ENCODE assay signal across 28 cellular contexts in the genomic region with DNA sequence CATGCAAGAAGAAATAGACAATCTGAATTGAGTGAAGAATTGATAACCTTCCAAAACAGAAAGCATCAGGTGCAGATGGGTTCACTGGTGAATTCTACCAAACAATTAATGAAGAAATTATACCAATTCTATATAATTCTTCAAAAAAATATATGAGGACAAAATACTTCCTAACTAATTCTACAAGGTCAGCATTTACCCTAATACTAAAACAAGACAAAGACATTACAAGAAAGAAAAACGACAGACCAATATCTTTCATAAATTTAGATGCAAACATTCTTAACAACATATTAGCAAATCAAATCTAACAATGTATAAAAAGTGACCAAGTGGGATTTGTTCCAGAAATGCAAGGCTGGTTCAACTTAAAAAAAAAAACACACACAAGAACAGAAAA.
"Had no signal": no experiment of that assay in that cellular context is flagged by ENCODE, and none has a peak within 500 bp of the region (broad histone marks: within the 10 kb centered on the region; RNA-seq: fewer than 3 reads in every experiment).

No MANE protein-coding gene starts in this region.

- H3K9me3 ChIP-seq: neutrophil, pancreas, suprapubic skin, testis, upper lobe of right lung, uterus had no signal

- H3K27ac ChIP-seq: neutrophil, pancreas, psoas muscle, skin epidermis, spleen, suprapubic skin, testis, tibial artery, transverse colon, upper lobe of right lung, uterus had no signal

- H3K36me3 ChIP-seq: neutrophil, pancreas, spleen, suprapubic skin, tibial artery, transverse colon, upper lobe of right lung, uterus had no signal

- H3K4me3 ChIP-seq: pancreas, psoas muscle, skin epidermis, smooth muscle cell, spleen, suprapubic skin, testis, tibial artery, transverse colon, upper lobe of right lung, uterus had no signal

- H3K27me3 ChIP-seq: neutrophil, pancreas, spleen, suprapubic skin, testis, tibial artery, transverse colon, upper lobe of right lung, uterus had no signal

- H3K4me2 ChIP-seq: smooth muscle cell had no signal

- FAIRE-seq: pancreas had no signal

- ATAC-seq: naive thymus-derived CD8-positive, alpha-beta T cell; natural killer cell treated with Interleukin-12 subunit alpha and Interleukin-12 subunit beta and Interleukin-15 and Interleukin-18, amount 100 ng/mL, for 72 hours; pancreas; psoas muscle; right cardiac atrium; sciatic nerve; stimulated activated memory B cell treated with anti-CD40 and anti-IgM and Interleukin-4, amounts not matched to agents 10 μg/mL and 1 μg/mL and 100 μg/mL, for 72 hours; stimulated activated naive CD8-positive, alpha-beta T cell treated with anti-CD3 and anti-CD28 coated beads, Interleukin-15, amount 100 ng/mL, for 72 hours; stimulated activated naive CD8-positive, alpha-beta T cell treated with anti-CD3 and anti-CD28 coated beads, Interleukin-15, Interleukin-2, amounts not matched to agents 100 U/mL and 50 U/mL, for 24 hours; upper lobe of right lung had no signal

- DNase-seq: naive thymus-derived CD8-positive, alpha-beta T cell; nephron progenitor cell; nucleus accumbens; pancreas; psoas muscle; right cardiac atrium; spleen; stimulated activated CD4-positive, alpha-beta T cell treated with anti-CD3 and anti-CD28 coated beads, Interleukin-12 subunit alpha, Interleukin-12 subunit beta, amount 100 ng/mL, for 4 hours; stimulated activated CD4-positive, alpha-beta T cell treated with anti-CD3 and anti-CD28 coated beads, Interleukin-1b, Interleukin-23, amount 100 ng/mL, for 48 hours; stimulated activated CD4-positive, alpha-beta T cell treated with anti-CD3 and anti-CD28 coated beads, Interleukin-4, amount 100 ng/mL, for 1 hour; stimulated activated CD4-positive, alpha-beta T cell treated with anti-CD3 and anti-CD28 coated beads, Interleukin-4, amount 100 ng/mL, for 4 hours; stimulated activated CD8-positive, alpha-beta memory T cell treated with anti-CD3 and anti-CD28 coated beads, Interleukin-4, amount 100 ng/mL, for 48 hours; stimulated activated naive CD4-positive, alpha-beta T cell; stimulated activated naive CD8-positive, alpha-beta T cell treated with anti-CD3 and anti-CD28 coated beads, Interleukin-15, amount 100 ng/mL, for 72 hours; stimulated activated naive CD8-positive, alpha-beta T cell treated with anti-CD3 and anti-CD28 coated beads, Interleukin-15, Interleukin-2, amounts not matched to agents 100 U/mL and 50 U/mL, for 24 hours; substantia nigra; testis; tibial artery; transverse colon; upper lobe of right lung; uterus had no signal

- H3K4me1 ChIP-seq: pancreas, psoas muscle, spleen, suprapubic skin, testis, tibial artery, transverse colon, upper lobe of right lung, uterus had no signal
